ENCODE assay signal across 3 cellular contexts in the genomic region with DNA sequence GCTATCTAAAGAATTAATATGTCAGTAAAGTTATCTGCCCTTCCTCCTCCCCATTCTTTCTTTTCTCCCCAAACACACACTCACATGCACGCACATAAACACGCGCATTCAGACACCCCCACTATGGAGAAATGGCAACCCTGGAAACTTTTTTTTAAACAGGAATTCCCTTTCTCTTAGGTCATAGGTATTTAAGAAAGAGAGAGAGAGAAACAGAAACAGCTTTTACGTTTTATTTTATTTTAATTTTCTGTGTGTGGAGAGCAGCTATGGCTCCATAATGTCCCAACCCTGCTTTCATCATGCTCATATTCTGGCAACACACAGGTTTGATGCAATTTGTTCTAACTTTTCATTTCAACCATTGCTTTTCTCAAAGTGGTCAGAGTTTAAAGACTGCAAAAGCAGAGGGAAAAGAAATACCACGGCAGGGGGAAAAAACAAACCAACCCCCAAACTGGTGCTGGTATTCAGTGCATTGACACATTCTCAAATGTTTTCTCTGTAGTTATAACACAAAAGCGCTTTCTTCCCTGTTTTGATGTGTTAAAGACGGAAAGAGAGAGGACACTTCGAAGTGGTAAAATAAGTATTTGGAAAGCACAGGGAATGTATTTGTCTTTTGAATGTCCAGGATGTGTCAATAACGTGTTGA.
TF ChIP-seq lines count a peak whose summit lies in the region.

No MANE protein-coding gene starts in this region.

TF ChIP-seq in WTC11, 78 proteins besides CTCF, POLR2A, EP300 and RAD21:
- TF ChIP-seq KAT7 (CRISPR knock-in tag; IDR thresholded peaks at IDR 0.05; ENCODE audit: borderline replicate concordance): no peak
- TF ChIP-seq NFYB (CRISPR knock-in tag; conservative IDR thresholded peaks at IDR 0.05; ENCODE audit: low read depth): no peak
- TF ChIP-seq, protein P1, sequence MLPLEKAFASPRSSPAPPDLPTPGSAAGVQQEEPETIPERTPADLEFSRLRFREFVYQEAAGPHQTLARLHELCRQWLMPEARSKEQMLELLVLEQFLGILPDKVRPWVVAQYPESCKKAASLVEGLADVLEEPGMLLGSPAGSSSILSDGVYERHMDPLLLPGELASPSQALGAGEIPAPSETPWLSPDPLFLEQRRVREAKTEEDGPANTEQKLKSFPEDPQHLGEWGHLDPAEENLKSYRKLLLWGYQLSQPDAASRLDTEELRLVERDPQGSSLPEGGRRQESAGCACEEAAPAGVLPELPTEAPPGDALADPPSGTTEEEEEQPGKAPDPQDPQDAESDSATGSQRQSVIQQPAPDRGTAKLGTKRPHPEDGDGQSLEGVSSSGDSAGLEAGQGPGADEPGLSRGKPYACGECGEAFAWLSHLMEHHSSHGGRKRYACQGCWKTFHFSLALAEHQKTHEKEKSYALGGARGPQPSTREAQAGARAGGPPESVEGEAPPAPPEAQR (CRISPR knock-in tag; IDR thresholded peaks at IDR 0.05): no peak
- no peak for TF ChIP-seq GTF2I (CRISPR knock-in tag; conservative IDR thresholded peaks at IDR 0.05)

TF ChIP-seq in H1, 55 proteins besides CTCF, POLR2A, EP300 and RAD21:
- no peak for TF ChIP-seq TCF12 (IDR thresholded peaks at IDR 0.05; ENCODE audit: low read depth, low read length)
- TF ChIP-seq POU5F1 (IDR thresholded peaks at IDR 0.05; ENCODE audit: low read depth, low read length): no peak
- TF ChIP-seq ASH2L (IDR thresholded peaks at IDR 0.05; ENCODE audit: low read length): peak; percentile 44
- TF ChIP-seq SIRT6 (IDR thresholded peaks at IDR 0.05; ENCODE audit: low read length): no peak
- TF ChIP-seq JUND (IDR thresholded peaks at IDR 0.05; ENCODE audit: low read length): no peak
- TF ChIP-seq MAFK (IDR thresholded peaks at IDR 0.05; ENCODE audit: low read depth, low read length): no peak
- no peak for TF ChIP-seq ZNF274 (IDR thresholded peaks at IDR 0.05; ENCODE audit: borderline replicate concordance, extremely low read depth, low read length)

TF ChIP-seq in HepG2, 621 proteins besides CTCF, POLR2A, EP300 and RAD21:
- no peak for TF ChIP-seq ZFAT (CRISPR knock-in tag; conservative IDR thresholded peaks at IDR 0.05)
